Comparison of ENCODE assay signal across 8 cellular contexts in the genomic region with DNA sequence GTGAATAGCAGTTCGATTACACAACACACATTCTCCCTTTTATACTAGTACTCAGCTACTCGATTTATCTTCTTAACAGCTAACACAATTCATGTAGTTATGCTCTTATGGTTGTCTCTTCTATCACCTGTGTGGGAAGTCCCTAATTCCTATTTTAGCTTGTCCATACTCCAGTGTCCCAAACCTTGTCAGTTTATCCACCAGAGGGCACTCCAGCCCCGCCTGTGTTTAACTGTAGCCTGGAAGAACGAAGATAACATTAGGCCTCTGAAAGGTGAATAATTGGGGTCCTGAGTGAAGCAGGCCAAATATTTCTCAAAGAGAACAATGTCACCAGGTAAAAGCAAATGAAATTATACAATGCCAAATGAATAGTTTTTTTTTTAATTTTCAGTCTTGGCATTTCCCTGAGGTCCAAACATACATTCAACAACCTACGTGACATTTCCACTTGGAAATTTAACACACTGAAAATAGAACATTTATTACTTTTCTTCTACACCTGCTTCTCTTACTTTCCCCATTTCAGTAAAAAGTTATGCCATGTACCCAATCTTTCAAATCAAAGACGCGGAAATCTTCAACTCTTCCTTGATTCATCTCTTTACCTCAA.
A peak's percentile ranks its signal among the peaks of the same experiment; 100 is the strongest.
DNase-seq lines count a peak whose midpoint lies in the region; ATAC-seq and TF ChIP-seq lines count a peak whose summit lies in the region.

No MANE protein-coding gene starts in this region.

- ATAC-seq in GM18861 (IDR thresholded peaks at IDR 0.05; ENCODE audit: unreplicated experiment) (peak; percentile 95), HG03045 (IDR thresholded peaks at IDR 0.05; ENCODE audit: unreplicated experiment) (peak; percentile 86), T-cell (replicated peaks in 1 of 4) (no peak)

- TF ChIP-seq EP300 in stomach (IDR thresholded peaks at IDR 0.05) = no peak

- H3K4me3 ChIP-seq in Caco-2 (ENCODE audit: low read depth, low read length) = no peak overlapping the region
- H3K4me3 ChIP-seq in astrocyte of the cerebellum (ENCODE audit: low read depth, low read length) = no peak overlapping the region
- no peak overlapping the region for H3K4me3 ChIP-seq in stomach

- no peaks in the 10 kb centered on the region for H3K4me1 ChIP-seq in Caco-2
- H3K4me1 ChIP-seq in stomach = peaks cover 0 to 5% (median 0%) of the 10 kb centered on the region in 4 donors

- no peak overlapping the region for H3K27ac ChIP-seq in stomach

- H3K4me3 Mint-ChIP-seq in Caco-2 (ENCODE audit: unreplicated experiment) (no peak overlapping the region), T-cell (no peak overlapping the region)

- TF ChIP-seq CTCF in Caco-2 (IDR thresholded peaks at IDR 0.05; ENCODE audit: insufficient read depth in 1 of 2, low read depth in 1 of 2, low read length in 1 of 2, severe bottlenecking in 1 of 2, unreplicated experiment in 1 of 2) (peak; percentile 85 to 90), astrocyte of the cerebellum (IDR thresholded peaks at IDR 0.05; ENCODE audit: low read depth, low read length, missing control alignments) (peak; percentile 82), stomach (IDR thresholded peaks at IDR 0.05) (peak in 4 of 7 experiments; percentile 32 to 56 (median 41))

- no TSS peak for BruUV-seq in Caco-2 (replicated peaks; lab: Mats Ljungman, UMichigan)

- no peaks in the 10 kb centered on the region for H3K27me3 Mint-ChIP-seq in Caco-2 (ENCODE audit: insufficient read depth, unreplicated experiment)
- no peaks in the 10 kb centered on the region for H3K27me3 Mint-ChIP-seq in T-cell

- no peak overlapping the region for H3K27ac Mint-ChIP-seq in Caco-2 (ENCODE audit: unreplicated experiment)
- no peak overlapping the region for H3K27ac Mint-ChIP-seq in T-cell

- H3K36me3 ChIP-seq in Caco-2 (ENCODE audit: control insufficient read depth, insufficient read depth, low read length) (no peaks in the 10 kb centered on the region), stomach (no peaks in the 10 kb centered on the region)

- DNase-seq in Caco-2 = peak; percentile 66 to 81
- DNase-seq in NCI-H524 (lab: John Stamatoyannopoulos, UW) = peak; percentile 73 to 81
- peak; percentile 12 for DNase-seq in astrocyte of the cerebellum (ENCODE audit: low read depth)
- peak; percentile 65 for DNase-seq in iPS-NIHi11 (ENCODE audit: low spot score)
- peak; percentile 58 for DNase-seq in stomach
- DNase-seq in T-cell = no peak

- POLR2A ChIA-PET in Caco-2 (lab: Charles Lee) (no interaction called here), T-cell (lab: Charles Lee) (interaction anchor here in 1 of 2 donors (0.7 kb wide), 1 partner anchor 19 kb away, joined by 4 read pairs; no protein-coding TSS in a partner anchor)

- H3K36me3 Mint-ChIP-seq in Caco-2 (ENCODE audit: insufficient read depth, unreplicated experiment) = no peaks in the 10 kb centered on the region
- H3K36me3 Mint-ChIP-seq in T-cell = no peaks in the 10 kb centered on the region

- H3K27me3 ChIP-seq in Caco-2 (replicated peaks; ENCODE audit: control insufficient read depth, insufficient read depth, low read length) (no peaks in the 10 kb centered on the region), stomach (no peaks in the 10 kb centered on the region)

- intact Hi-C loops in Caco-2 (cut with micrococcal nuclease; ENCODE audit: unreplicated experiment) = loop anchor here (1.0 to 5.0 kb wide), 4 partner anchors 174 to 562 kb away; no protein-coding TSS in a partner anchor
- intact Hi-C loops in stomach (cut with DNase I; ENCODE audit: low total_unique reads) = no loop called here

- WGBS in stomach, 5 donors = 39 to 42% (median 40%) methylated on average over 7 of the region's 7 CpGs

- in situ Hi-C loops in astrocyte of the cerebellum (cut with HindIII; ENCODE audit: low sequenced_read_pairs) = no loop called here

- H3K4me1 Mint-ChIP-seq in Caco-2 (ENCODE audit: low read depth, unreplicated experiment) (peaks cover 6% of the 10 kb centered on the region), T-cell (no peaks in the 10 kb centered on the region)

- CTCF ChIA-PET in Caco-2 (lab: Charles Lee) = interaction anchor here (0.6 to 1.0 kb wide), 5 partner anchors 276 to 746 kb away, joined by 3 to 5 read pairs (median 3); no protein-coding TSS in a partner anchor
- CTCF ChIA-PET in T-cell (lab: Charles Lee) = no interaction called here

- H3K9me3 Mint-ChIP-seq in Caco-2 (ENCODE audit: unreplicated experiment) (no peaks in the 10 kb centered on the region), T-cell (peaks cover 0 to 4% (median 1%) of the 10 kb centered on the region in 3 donors)

- H3K9me3 ChIP-seq in Caco-2 (no peaks in the 10 kb centered on the region), stomach (no peaks in the 10 kb centered on the region)

- TF ChIP-seq POLR2A in stomach (IDR thresholded peaks at IDR 0.05) = no peak

Comparison
In these comparisons a context has a peak if more than half of its experiments do, and no peak if none do; other contexts are left out.
1. DNase-seq: peak in Caco-2 (2 of 2), NCI-H524 (2 of 2), astrocyte of the cerebellum (single experiment), iPS-NIHi11 (single experiment) and stomach (single experiment); none in T-cell (0 of 34).
2. ATAC-seq: peak in GM18861 (single experiment) and HG03045 (single experiment); none in T-cell (0 of 4).
3. Peak in every context shown above with its lines, with median percentiles within 50 percentile points of each other: CTCF ChIP-seq.